ENCODE assay signal across 20 cellular contexts in the genomic region with DNA sequence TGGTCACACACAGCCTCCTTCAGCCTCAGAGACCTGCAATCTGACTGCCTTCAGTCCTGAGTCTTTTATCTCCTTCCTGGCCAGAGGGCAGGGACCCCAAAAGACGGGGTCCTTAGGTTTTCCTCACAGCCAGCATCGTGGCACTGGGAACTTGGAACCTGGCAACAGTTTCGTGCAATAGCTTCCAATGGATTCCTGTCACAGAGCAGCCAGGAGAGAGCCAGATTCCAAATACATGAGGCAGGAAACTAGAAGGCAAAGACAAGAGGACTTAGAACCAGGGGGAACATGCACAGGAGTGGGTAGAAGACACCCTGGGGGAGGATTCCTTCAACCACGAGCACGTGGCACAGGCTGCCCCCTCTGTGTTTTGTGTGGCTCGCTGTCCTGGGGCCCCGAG. TPM values are rescaled to one million over a fixed set of nuclear protein-coding genes. Genes with fewer than 3 reads are reported as not detected.
"Had no signal": no experiment of that assay in that cellular context is flagged by ENCODE, and none has a peak within 500 bp of the region (broad histone marks: within the 10 kb centered on the region; RNA-seq: fewer than 3 reads in every experiment).

No MANE protein-coding gene starts in this region.

- H3K27me3 ChIP-seq: brain microvascular endothelial cell, ovary, thyroid gland had no signal

- H3K9me3 Mint-ChIP-seq: activated naive CD4-positive, alpha-beta T cell treated with anti-CD3 and anti-CD28 coated beads, Interleukin-2, amount 50 U/mL, for 72 hours; activated T-cell treated with anti-CD3 and anti-CD28 coated beads, Interleukin-2, amount 50 U/mL, for 24 hours; endodermal cell had no signal

- H3K36me3 ChIP-seq: ovary, stomach, thyroid gland had no signal

- H3K9me3 ChIP-seq: ovary, stomach, thyroid gland had no signal

- ATAC-seq: activated naive CD4-positive, alpha-beta T cell treated with anti-CD3 and anti-CD28 coated beads, Interleukin-2, amount 50 U/mL, for 72 hours had no signal

- H3K27ac Mint-ChIP-seq: activated naive CD4-positive, alpha-beta T cell treated with anti-CD3 and anti-CD28 coated beads, Interleukin-2, amount 50 U/mL, for 72 hours; activated T-cell treated with anti-CD3 and anti-CD28 coated beads, Interleukin-2, amount 50 U/mL, for 24 hours; endodermal cell had no signal

- DNase-seq: activated CD4-positive, alpha-beta T cell treated with anti-CD3 and anti-CD28 coated beads, Interleukin-2, amount 50 U/mL, for 4 hours; activated CD4-positive, CD25-positive, alpha-beta regulatory T cell treated with anti-CD3 and anti-CD28 coated beads, Interleukin-2, amount 50 U/mL, for 72 hours; activated effector memory CD4-positive, alpha-beta T cell treated with anti-CD3 and anti-CD28 coated beads, Interleukin-2, amount 50 U/mL, for 16 hours; activated T-cell treated with anti-CD3 and anti-CD28 coated beads, Interleukin-2, amount 50 U/mL, for 24 hours; amniotic stem cell; brain microvascular endothelial cell; endodermal cell; left cardiac atrium; ovary; stimulated activated CD4-positive, alpha-beta T cell treated with anti-CD3 and anti-CD28 coated beads, Interleukin-4, amount 100 ng/mL, for 4 hours; stomach; SW 1271; thyroid gland had no signal

- H3K4me1 ChIP-seq: stomach had no signal

- H3K27ac ChIP-seq: brain microvascular endothelial cell, ovary, skin epidermis, stomach, thyroid gland had no signal

- H3K4me3 Mint-ChIP-seq: activated T-cell treated with anti-CD3 and anti-CD28 coated beads, Interleukin-2, amount 50 U/mL, for 24 hours; endodermal cell had no signal

- H3K4me3 ChIP-seq: ovary, skin epidermis, stomach, thyroid gland had no signal

- H3K36me3 Mint-ChIP-seq: activated naive CD4-positive, alpha-beta T cell treated with anti-CD3 and anti-CD28 coated beads, Interleukin-2, amount 50 U/mL, for 72 hours had no signal

RNA-seq across cellular contexts. Expression of gene C11orf91, which starts 48.6 kb away (rescaled TPM):
- total RNA-seq: activated naive CD4-positive, alpha-beta T cell treated with anti-CD3 and anti-CD28 coated beads, Interleukin-2, amount 50 U/mL, for 72 hours; cerebellum; dermis microvascular lymphatic vessel endothelial cell; fibroblast of villous mesenchyme; renal cortical epithelial cell; stomach; thyroid gland had no signal
- polyA plus RNA-seq: neural cell, ovary, stomach had no signal
